In the genomic region with DNA sequence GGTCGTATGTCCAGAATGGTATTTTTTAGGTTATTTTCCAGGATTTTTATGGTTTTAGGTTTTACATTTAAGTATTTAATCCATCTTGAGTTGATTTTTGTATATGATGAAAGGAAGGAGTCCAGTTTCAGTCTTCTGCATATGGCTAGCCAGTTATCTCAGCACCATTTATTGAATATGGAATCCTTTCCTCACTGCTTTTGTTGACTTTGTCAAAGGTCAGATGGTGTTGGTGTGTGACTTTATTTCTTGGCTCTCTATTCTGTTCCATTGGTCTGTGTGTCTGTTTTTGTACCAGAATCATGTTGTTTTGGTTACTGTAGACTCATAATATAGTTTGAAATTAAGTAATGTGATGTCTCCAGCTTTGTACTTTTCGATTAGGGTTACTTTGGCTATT, we compare ENCODE assay signal across 27 cellular contexts. TPM values are rescaled to one million over a fixed set of nuclear protein-coding genes. Genes with fewer than 3 reads are reported as not detected.
"Had no signal": no experiment of that assay in that cellular context is flagged by ENCODE, and none has a peak within 500 bp of the region (broad histone marks: within the 10 kb centered on the region; RNA-seq: fewer than 3 reads in every experiment).

No MANE protein-coding gene starts in this region.

- H3K27ac ChIP-seq: SJCRH30, SK-N-MC, VCaP had no signal

- H3K36me3 ChIP-seq: SJCRH30 had no signal

- DNase-seq: activated B cell treated with CpG ODN at 0.5 μM for 24 hours; activated CD4-positive, alpha-beta memory T cell treated with anti-CD3 and anti-CD28 coated beads for 36 hours; activated CD4-positive, alpha-beta T cell treated with anti-CD3 and anti-CD28 coated beads for 4 hours; activated CD4-positive, alpha-beta T cell treated with anti-CD3 and anti-CD28 coated beads, Interleukin-2, amount 50 U/mL, for 1 hour; activated CD4-positive, CD25-positive, alpha-beta regulatory T cell treated with anti-CD3 and anti-CD28 coated beads, Interleukin-2, amount 50 U/mL, for 72 hours; activated CD8-positive, alpha-beta memory T cell treated with anti-CD3 and anti-CD28 coated beads, Interleukin-2, amount 50 U/mL, for 4 hours; activated naive CD4-positive, alpha-beta T cell treated with anti-CD3 and anti-CD28 coated beads, Interleukin-2, amount 10 ng/mL, durations not matched to agents 7 days and 5 days; activated naive CD8-positive, alpha-beta T cell treated with anti-CD3 and anti-CD28 coated beads, Interleukin-2, amount 50 U/mL, for 24 hours; activated T-cell treated with anti-CD3 and anti-CD28 coated beads for 4 hours; activated T-cell treated with anti-CD3 and anti-CD28 coated beads, Interleukin-2, amount 50 U/mL, for 4 hours; anterior cingulate cortex; caudate nucleus; cerebellar nuclear complex; NCI-H1092 treated with DMSO at 0.1 percent for 48 hours; NCI-H1417; NCI-H146; NCI-H187 treated with DMSO at 0.1 percent for 48 hours; NCI-H345; NCI-H524 treated with DMSO at 0.1 percent for 48 hours; SHP77; SJCRH30 had no signal

- H3K4me1 ChIP-seq: SJCRH30 had no signal

- ATAC-seq: activated naive CD8-positive, alpha-beta T cell treated with anti-CD3 and anti-CD28 coated beads, Interleukin-2, amount 50 U/mL, for 24 hours; activated T-cell treated with anti-CD3 and anti-CD28 coated beads, Interleukin-2, amount 50 U/mL, for 4 hours had no signal

- H3K27me3 ChIP-seq: SJCRH30 had no signal

- FAIRE-seq: bronchial epithelial cell had no signal

- H3K4me3 ChIP-seq: SJCRH30, SK-N-MC had no signal

- H3K9me3 ChIP-seq: SJCRH30 had no signal

RNA-seq across cellular contexts. Expression of gene TEKT1, which starts 26.4 kb away (rescaled TPM):
- total RNA-seq: activated B cell treated with CpG ODN at 0.5 μM for 24 hours; activated CD4-positive, alpha-beta memory T cell treated with anti-CD3 and anti-CD28 coated beads for 36 hours; activated T-cell treated with anti-CD3 and anti-CD28 coated beads, Interleukin-2, amount 50 U/mL, for 4 hours; activated T-helper 1 cell treated with anti-CD3 and anti-CD28 coated beads, Interleukin-12 subunit alpha, Interleukin-12 subunit beta, Interleukin-2, Interleukin-4 antibody, amounts not matched to agents 30 ng/mL and 10 ng/mL and 1 ng/mL, durations not matched to agents 14 hours and 24 hours and 36 hours; bronchial epithelial cell; LHCN-M2; NCI-H460; SJCRH30 had no signal
